In the genomic region with DNA sequence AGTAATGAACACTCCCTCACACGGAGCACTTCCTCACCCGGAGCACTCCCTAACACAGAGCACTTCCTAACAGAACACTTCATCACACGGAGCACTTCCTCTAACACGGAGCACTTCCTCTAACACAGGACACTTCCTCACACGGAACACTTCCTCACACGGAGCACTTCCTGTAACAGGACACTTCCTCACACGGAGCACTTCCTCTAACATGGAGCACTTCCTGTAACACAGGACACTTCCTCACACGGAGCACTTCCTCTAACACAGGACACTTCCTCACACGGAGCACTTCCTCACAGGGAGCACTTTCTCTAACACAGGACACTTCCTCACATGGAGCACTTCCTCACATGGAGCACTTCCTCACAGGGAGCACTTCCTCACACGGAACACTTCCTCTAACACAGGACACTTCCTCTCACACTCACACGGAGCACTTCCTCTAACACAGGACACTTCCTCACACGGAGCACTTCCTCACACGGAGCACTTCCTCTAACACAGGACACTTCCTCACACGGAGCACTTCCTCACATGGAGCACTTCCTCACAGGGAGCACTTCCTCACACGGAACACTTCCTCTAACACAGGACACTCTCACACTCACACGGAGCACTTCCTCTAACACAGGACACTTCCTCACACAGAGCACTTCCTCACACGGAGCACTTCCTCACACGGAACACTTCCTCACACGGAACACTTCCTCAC, we compare ENCODE assay signal across 2 cellular contexts.
TF ChIP-seq lines count a peak whose summit lies in the region.

No MANE protein-coding gene starts in this region.

TF ChIP-seq in K562, 482 proteins besides CTCF, POLR2A, EP300 and RAD21:
- peak; percentile 1; the same call in 1 of the 2 replicates for TF ChIP-seq SPI1 (IDR thresholded peaks at IDR 0.05; ENCODE audit: borderline replicate concordance, low read depth, low read length)
- 0 out of 2 replicates have a peak, but pooled peaks have one; percentile 37 for TF ChIP-seq ZNF232 (CRISPR knock-in tag; IDR thresholded peaks at IDR 0.05)
- peak; percentile 64 for TF ChIP-seq ZNF431 (CRISPR knock-in tag; IDR thresholded peaks at IDR 0.05)
- TF ChIP-seq, protein P1, sequence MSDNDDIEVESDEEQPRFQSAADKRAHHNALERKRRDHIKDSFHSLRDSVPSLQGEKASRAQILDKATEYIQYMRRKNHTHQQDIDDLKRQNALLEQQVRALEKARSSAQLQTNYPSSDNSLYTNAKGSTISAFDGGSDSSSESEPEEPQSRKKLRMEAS (CRISPR knock-in tag; IDR thresholded peaks at IDR 0.05), result peak; percentile 24; the same call in 1 of the 2 replicates
- TF ChIP-seq ETV6 (IDR thresholded peaks at IDR 0.05; ENCODE audit: borderline replicate concordance in 1 of 2, low read depth in 2 of 2, low read length in 1 of 2), result peak; percentile 86 to 98; a peak in 3 of 4 replicates
- peak; percentile 99 for TF ChIP-seq ETV6 (CRISPR knock-in tag; IDR thresholded peaks at IDR 0.05; ENCODE audit: borderline replicate concordance)
- TF ChIP-seq, protein P2, sequence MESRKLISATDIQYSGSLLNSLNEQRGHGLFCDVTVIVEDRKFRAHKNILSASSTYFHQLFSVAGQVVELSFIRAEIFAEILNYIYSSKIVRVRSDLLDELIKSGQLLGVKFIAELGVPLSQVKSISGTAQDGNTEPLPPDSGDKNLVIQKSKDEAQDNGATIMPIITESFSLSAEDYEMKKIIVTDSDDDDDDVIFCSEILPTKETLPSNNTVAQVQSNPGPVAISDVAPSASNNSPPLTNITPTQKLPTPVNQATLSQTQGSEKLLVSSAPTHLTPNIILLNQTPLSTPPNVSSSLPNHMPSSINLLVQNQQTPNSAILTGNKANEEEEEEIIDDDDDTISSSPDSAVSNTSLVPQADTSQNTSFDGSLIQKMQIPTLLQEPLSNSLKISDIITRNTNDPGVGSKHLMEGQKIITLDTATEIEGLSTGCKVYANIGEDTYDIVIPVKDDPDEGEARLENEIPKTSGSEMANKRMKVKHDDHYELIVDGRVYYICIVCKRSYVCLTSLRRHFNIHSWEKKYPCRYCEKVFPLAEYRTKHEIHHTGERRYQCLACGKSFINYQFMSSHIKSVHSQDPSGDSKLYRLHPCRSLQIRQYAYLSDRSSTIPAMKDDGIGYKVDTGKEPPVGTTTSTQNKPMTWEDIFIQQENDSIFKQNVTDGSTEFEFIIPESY (CRISPR knock-in tag; IDR thresholded peaks at IDR 0.05), result 0 out of 2 replicates have a peak, but pooled peaks have one; percentile 26
- TF ChIP-seq IRF2 (CRISPR knock-in tag; IDR thresholded peaks at IDR 0.05), result peak; percentile 26; the same call in 1 of the 2 replicates
- TF ChIP-seq ELF1 (tag; IDR thresholded peaks at IDR 0.05), result peak; percentile 49; the same call in 1 of the 2 replicates
- TF ChIP-seq FOXK1 (CRISPR knock-in tag; IDR thresholded peaks at IDR 0.05; ENCODE audit: borderline replicate concordance), result peak; percentile 78; the same call in 1 of the 2 replicates
- TF ChIP-seq, protein P3, sequence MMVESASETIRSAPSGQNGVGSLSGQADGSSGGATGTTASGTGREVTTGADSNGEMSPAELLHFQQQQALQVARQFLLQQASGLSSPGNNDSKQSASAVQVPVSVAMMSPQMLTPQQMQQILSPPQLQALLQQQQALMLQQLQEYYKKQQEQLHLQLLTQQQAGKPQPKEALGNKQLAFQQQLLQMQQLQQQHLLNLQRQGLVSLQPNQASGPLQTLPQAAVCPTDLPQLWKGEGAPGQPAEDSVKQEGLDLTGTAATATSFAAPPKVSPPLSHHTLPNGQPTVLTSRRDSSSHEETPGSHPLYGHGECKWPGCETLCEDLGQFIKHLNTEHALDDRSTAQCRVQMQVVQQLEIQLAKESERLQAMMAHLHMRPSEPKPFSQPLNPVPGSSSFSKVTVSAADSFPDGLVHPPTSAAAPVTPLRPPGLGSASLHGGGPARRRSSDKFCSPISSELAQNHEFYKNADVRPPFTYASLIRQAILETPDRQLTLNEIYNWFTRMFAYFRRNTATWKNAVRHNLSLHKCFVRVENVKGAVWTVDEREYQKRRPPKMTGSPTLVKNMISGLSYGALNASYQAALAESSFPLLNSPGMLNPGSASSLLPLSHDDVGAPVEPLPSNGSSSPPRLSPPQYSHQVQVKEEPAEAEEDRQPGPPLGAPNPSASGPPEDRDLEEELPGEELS (CRISPR knock-in tag; IDR thresholded peaks at IDR 0.05; ENCODE audit: borderline replicate concordance), result 0 out of 2 replicates have a peak, but pooled peaks have one; percentile 62
- TF ChIP-seq ZNF263 (CRISPR knock-in tag; IDR thresholded peaks at IDR 0.05; ENCODE audit: borderline replicate concordance), result peak; percentile 99; the same call in 1 of the 2 replicates
- TF ChIP-seq ZNF224 (CRISPR knock-in tag; IDR thresholded peaks at IDR 0.05), result peak; percentile 65; the same call in 1 of the 2 replicates

TF ChIP-seq in liver, 16 proteins besides CTCF, POLR2A, EP300 and RAD21:
- peak; percentile 21 to 77 for TF ChIP-seq EGR1 (IDR thresholded peaks at IDR 0.05; ENCODE audit: low read depth in 2 of 2)
TF ChIP-seq in liver: peak in this region for 1; not testable (repeated sequence) for 15.
